ENCODE assay signal across 31 cellular contexts in the genomic region with DNA sequence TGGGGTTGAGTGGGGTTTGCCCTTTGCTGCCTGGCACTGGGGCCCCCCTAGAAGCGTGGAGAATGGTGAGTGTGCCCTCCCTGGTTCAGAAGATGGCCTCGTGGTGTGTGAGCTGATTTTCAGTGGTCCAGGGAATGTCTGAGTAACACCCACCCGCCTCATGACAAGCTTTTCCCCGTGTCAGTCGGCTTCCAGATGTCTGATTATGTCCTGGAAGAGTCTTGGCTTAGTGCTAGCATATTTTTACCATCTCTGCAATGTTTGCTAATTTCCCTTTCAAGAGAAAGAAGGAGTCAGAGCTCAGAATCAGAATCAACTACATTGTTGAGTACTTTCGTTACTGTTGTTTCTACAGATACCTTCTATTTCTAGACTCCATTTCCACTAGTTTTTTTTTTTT.
"Had no signal": no experiment of that assay in that cellular context is flagged by ENCODE, and none has a peak within 500 bp of the region (broad histone marks: within the 10 kb centered on the region; RNA-seq: fewer than 3 reads in every experiment).

No MANE protein-coding gene starts in this region.

- H3K27ac ChIP-seq: colonic mucosa, gastroesophageal sphincter, right atrium auricular region, stomach, suprapubic skin, tibial nerve had no signal

- H3K4me1 ChIP-seq: colonic mucosa, stomach, tibial nerve had no signal

- H3K27me3 ChIP-seq: colonic mucosa, gastroesophageal sphincter, right atrium auricular region, stomach, suprapubic skin, tibial nerve had no signal

- H3K27me3 Mint-ChIP-seq: activated CD4-positive, alpha-beta memory T cell treated with anti-CD3 and anti-CD28 coated beads for 36 hours; activated naive CD8-positive, alpha-beta T cell treated with anti-CD3 and anti-CD28 coated beads, Interleukin-2, amount 10 ng/mL, durations not matched to agents 7 days and 5 days; naive B cell had no signal

- H3K27ac Mint-ChIP-seq: activated CD4-positive, alpha-beta memory T cell treated with anti-CD3 and anti-CD28 coated beads for 36 hours; activated CD4-positive, alpha-beta T cell treated with anti-CD3 and anti-CD28 coated beads, Interleukin-2, amount 10 ng/mL, durations not matched to agents 24 days and 14 days; activated naive CD4-positive, alpha-beta T cell treated with anti-CD3 and anti-CD28 coated beads for 36 hours; activated naive CD8-positive, alpha-beta T cell treated with anti-CD3 and anti-CD28 coated beads, Interleukin-2, amount 10 ng/mL, durations not matched to agents 7 days and 5 days; activated T-helper 1 cell treated with anti-CD3 and anti-CD28 coated beads, Interleukin-12 subunit alpha, Interleukin-12 subunit beta, Interleukin-2, Interleukin-4 antibody, amounts not matched to agents 30 ng/mL and 10 ng/mL and 1 ng/mL, durations not matched to agents 14 hours and 24 hours and 36 hours; stimulated activated memory B cell treated with anti-CD40 and anti-IgM and Interleukin-4, amounts not matched to agents 10 μg/mL and 1 μg/mL and 100 μg/mL, for 72 hours; T-helper 17 cell had no signal

- H3K36me3 ChIP-seq: colonic mucosa, right atrium auricular region had no signal

- DNase-seq: activated CD4-positive, alpha-beta memory T cell treated with anti-CD3 and anti-CD28 coated beads for 36 hours; activated CD4-positive, alpha-beta T cell treated with anti-CD3 and anti-CD28 coated beads, Interleukin-2, amount 10 ng/mL, durations not matched to agents 24 days and 14 days; activated CD4-positive, CD25-positive, alpha-beta regulatory T cell treated with anti-CD3 and anti-CD28 coated beads, Interleukin-2, amount 50 U/mL, for 72 hours; activated CD8-positive, alpha-beta memory T cell treated with anti-CD3 and anti-CD28 coated beads, Interleukin-2, amount 50 U/mL, for 4 hours; activated effector memory CD4-positive, alpha-beta T cell treated with anti-CD3 and anti-CD28 coated beads, Interleukin-2, amount 50 U/mL, for 16 hours; activated naive CD4-positive, alpha-beta T cell treated with anti-CD3 and anti-CD28 coated beads for 36 hours; activated naive CD8-positive, alpha-beta T cell treated with anti-CD3 and anti-CD28 coated beads, Interleukin-2, amount 10 ng/mL, durations not matched to agents 7 days and 5 days; activated T-cell treated with anti-CD3 and anti-CD28 coated beads, Interleukin-2, amount 50 U/mL, for 1 hour; amniotic stem cell; colonic mucosa; hippocampal formation; left cardiac atrium; left ventricle myocardium superior; mammary epithelial cell; naive B cell; occipital lobe; stimulated activated CD4-positive, alpha-beta T cell treated with anti-CD3 and anti-CD28 coated beads, Interleukin-1b, Interleukin-23, amount 100 ng/mL, for 48 hours; stimulated activated CD4-positive, alpha-beta T cell treated with anti-CD3 and anti-CD28 coated beads, Interleukin-4, amount 100 ng/mL, for 4 hours; stimulated activated CD8-positive, alpha-beta memory T cell treated with anti-CD3 and anti-CD28 coated beads, Interleukin-4, amount 100 ng/mL, for 48 hours; stomach; SW 1271; T-helper 17 cell; T1000 had no signal

- H3K9me3 Mint-ChIP-seq: activated CD4-positive, alpha-beta memory T cell treated with anti-CD3 and anti-CD28 coated beads for 36 hours; activated CD4-positive, alpha-beta T cell treated with anti-CD3 and anti-CD28 coated beads, Interleukin-2, amount 10 ng/mL, durations not matched to agents 24 days and 14 days; activated naive CD4-positive, alpha-beta T cell treated with anti-CD3 and anti-CD28 coated beads for 36 hours; activated naive CD8-positive, alpha-beta T cell treated with anti-CD3 and anti-CD28 coated beads, Interleukin-2, amount 10 ng/mL, durations not matched to agents 7 days and 5 days; activated T-helper 1 cell treated with anti-CD3 and anti-CD28 coated beads, Interleukin-12 subunit alpha, Interleukin-12 subunit beta, Interleukin-2, Interleukin-4 antibody, amounts not matched to agents 30 ng/mL and 10 ng/mL and 1 ng/mL, durations not matched to agents 14 hours and 24 hours and 36 hours; naive B cell; stimulated activated memory B cell treated with anti-CD40 and anti-IgM and Interleukin-4, amounts not matched to agents 10 μg/mL and 1 μg/mL and 100 μg/mL, for 72 hours had no signal

- H3K36me3 Mint-ChIP-seq: activated CD4-positive, alpha-beta memory T cell treated with anti-CD3 and anti-CD28 coated beads for 36 hours; activated naive CD8-positive, alpha-beta T cell treated with anti-CD3 and anti-CD28 coated beads, Interleukin-2, amount 10 ng/mL, durations not matched to agents 7 days and 5 days; naive B cell; stimulated activated memory B cell treated with anti-CD40 and anti-IgM and Interleukin-4, amounts not matched to agents 10 μg/mL and 1 μg/mL and 100 μg/mL, for 72 hours had no signal

- H3K4me3 ChIP-seq: colonic mucosa, gastroesophageal sphincter, right atrium auricular region, smooth muscle cell, stomach, suprapubic skin, tibial nerve had no signal

- H3K9me3 ChIP-seq: colonic mucosa, gastroesophageal sphincter, right atrium auricular region, stomach, suprapubic skin, tibial nerve had no signal

- ATAC-seq: esophagus mucosa; gastroesophageal sphincter; left ventricle myocardium superior; stimulated activated memory B cell treated with anti-CD40 and anti-IgM and Interleukin-4, amounts not matched to agents 10 μg/mL and 1 μg/mL and 100 μg/mL, for 72 hours; T-helper 17 cell had no signal

- H3K4me3 Mint-ChIP-seq: activated CD4-positive, alpha-beta memory T cell treated with anti-CD3 and anti-CD28 coated beads for 36 hours; activated CD4-positive, alpha-beta T cell treated with anti-CD3 and anti-CD28 coated beads, Interleukin-2, amount 10 ng/mL, durations not matched to agents 24 days and 14 days; activated naive CD4-positive, alpha-beta T cell treated with anti-CD3 and anti-CD28 coated beads for 36 hours; activated naive CD8-positive, alpha-beta T cell treated with anti-CD3 and anti-CD28 coated beads, Interleukin-2, amount 10 ng/mL, durations not matched to agents 7 days and 5 days; activated T-helper 1 cell treated with anti-CD3 and anti-CD28 coated beads, Interleukin-12 subunit alpha, Interleukin-12 subunit beta, Interleukin-2, Interleukin-4 antibody, amounts not matched to agents 30 ng/mL and 10 ng/mL and 1 ng/mL, durations not matched to agents 14 hours and 24 hours and 36 hours; naive B cell; stimulated activated memory B cell treated with anti-CD40 and anti-IgM and Interleukin-4, amounts not matched to agents 10 μg/mL and 1 μg/mL and 100 μg/mL, for 72 hours; T-helper 17 cell had no signal
